ENCODE assay signal across 23 cellular contexts in genomic region chr20:2709205-2709981, GRCh38. TPM values are rescaled to one million over a fixed set of nuclear protein-coding genes. Genes with fewer than 3 reads are reported as not detected.
DNase-seq lines count a peak whose midpoint lies in the region; TF ChIP-seq lines count a peak whose summit lies in the region.
"Had no signal": no experiment of that assay in that cellular context is flagged by ENCODE, and none has a peak within 500 bp of the region (broad histone marks: within the 10 kb centered on the region; RNA-seq: fewer than 3 reads in every experiment).

No MANE protein-coding gene starts in this region.

- peaks cover 6% of the 10 kb centered on the region for H3K4me1 Mint-ChIP-seq in osteocyte (ENCODE audit: unreplicated experiment)

- H3K27ac Mint-ChIP-seq in osteocyte (ENCODE audit: unreplicated experiment) = no peak overlapping the region
- H3K27ac Mint-ChIP-seq: activated naive CD4-positive, alpha-beta T cell treated with anti-CD3 and anti-CD28 coated beads for 36 hours; brain had no signal

- H3K9me3 Mint-ChIP-seq in osteocyte (ENCODE audit: unreplicated experiment) = no peaks in the 10 kb centered on the region
- H3K9me3 Mint-ChIP-seq: activated naive CD4-positive, alpha-beta T cell treated with anti-CD3 and anti-CD28 coated beads for 36 hours; activated T-cell treated with anti-CD3 and anti-CD28 coated beads, Interleukin-2, amount 50 U/mL, for 4 hours; brain had no signal

- no peaks in the 10 kb centered on the region for H3K36me3 Mint-ChIP-seq in osteocyte (ENCODE audit: unreplicated experiment)
- H3K36me3 Mint-ChIP-seq: brain had no signal

- DNase-seq in ELF-1 (ENCODE audit: low read depth, low spot score) = peak; percentile 53
- peak; percentile 84 for DNase-seq in NCI-H510A (lab: John Stamatoyannopoulos, UW)
- DNase-seq in left kidney (ENCODE audit: low read depth, low spot score) = peak; percentile 59
- peak; percentile 75 for DNase-seq in osteocyte (ENCODE audit: extremely low spot score, unreplicated experiment)
- DNase-seq in amygdala (lab: John Stamatoyannopoulos, UW) = no peak
- DNase-seq in NK-92 (lab: John Stamatoyannopoulos, UW; ENCODE audit: unreplicated experiment) = no peak
- no peak for DNase-seq in OCI-M2 (lab: John Stamatoyannopoulos, UW; ENCODE audit: unreplicated experiment)
- DNase-seq: activated CD4-positive, alpha-beta T cell treated with anti-CD3 and anti-CD28 coated beads for 4 hours; activated naive CD4-positive, alpha-beta T cell treated with anti-CD3 and anti-CD28 coated beads for 36 hours; activated T-cell treated with anti-CD3 and anti-CD28 coated beads, Interleukin-2, amount 50 U/mL, for 4 hours; gastrocnemius medialis; left cardiac atrium; mesenchymal stem cell; NCI-H1048; NCI-H446; psoas muscle; SJCRH30; stimulated activated CD4-positive, alpha-beta T cell treated with anti-CD3 and anti-CD28 coated beads, Interleukin-4, amount 100 ng/mL, for 1 hour; stomach; SW 1271 had no signal

- H3K27me3 Mint-ChIP-seq in osteocyte (ENCODE audit: unreplicated experiment) = peaks cover 19% of the 10 kb centered on the region
- H3K27me3 Mint-ChIP-seq: brain had no signal

- TF ChIP-seq CTCF in osteocyte (IDR thresholded peaks at IDR 0.05) = no peak

- no peak overlapping the region for H3K4me3 Mint-ChIP-seq in osteocyte (ENCODE audit: unreplicated experiment)
- H3K4me3 Mint-ChIP-seq: activated naive CD4-positive, alpha-beta T cell treated with anti-CD3 and anti-CD28 coated beads for 36 hours; activated T-cell treated with anti-CD3 and anti-CD28 coated beads, Interleukin-2, amount 50 U/mL, for 4 hours; brain had no signal

RNA-seq across cellular contexts. Expression of gene EBF4, which starts 16.8 kb away (rescaled TPM):
- 9.8 and 12.8 TPM in 2 replicates for total RNA-seq in osteocyte
- total RNA-seq: HT1080, RPMI7951 had no signal

RNA-seq across cellular contexts. Expression of gene IDH3B, which starts 45.4 kb away (rescaled TPM):
- total RNA-seq in osteocyte = 78.1 and 86.6 TPM in 2 replicates

RNA-seq across cellular contexts. Expression of gene NOP56, which starts 57.0 kb away (rescaled TPM):
- 141 and 142 TPM in 2 replicates for total RNA-seq in osteocyte

Comparison
In these comparisons a context has a peak if more than half of its experiments do, and no peak if none do; other contexts are left out.
1. DNase-seq: peak in ELF-1 (single experiment), NCI-H510A (single experiment), left kidney (single experiment) and osteocyte (single experiment); none in amygdala (0 of 56), NK-92 (single experiment) and OCI-M2 (single experiment).